In the genomic region with DNA sequence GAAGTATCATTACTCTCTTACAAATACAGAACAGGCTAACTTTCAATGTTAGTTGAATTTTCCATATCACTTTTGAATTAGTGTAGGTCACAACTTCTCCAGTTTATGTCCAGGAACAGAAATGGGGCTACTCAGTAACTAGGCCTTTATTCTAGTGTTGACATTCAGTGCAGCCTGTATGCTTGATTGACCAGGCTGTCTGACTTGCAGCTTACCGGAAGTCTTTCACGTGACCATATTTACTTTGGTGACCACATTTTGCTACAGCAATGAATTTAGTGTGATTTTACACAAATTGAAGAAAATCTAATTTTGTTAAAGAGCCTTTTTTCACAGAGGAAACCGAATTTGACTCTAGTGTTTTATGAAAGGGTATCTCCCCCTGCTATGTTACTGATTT, we compare ENCODE assay signal across 11 cellular contexts. TPM values are rescaled to one million over a fixed set of nuclear protein-coding genes. Genes with fewer than 3 reads are reported as not detected.
DNase-seq lines count a peak whose midpoint lies in the region; ATAC-seq and TF ChIP-seq lines count a peak whose summit lies in the region.
"Had no signal": no experiment of that assay in that cellular context is flagged by ENCODE, and none has a peak within 500 bp of the region (broad histone marks: within the 10 kb centered on the region; RNA-seq: fewer than 3 reads in every experiment).

No MANE protein-coding gene starts in this region.

- H3K4me3 ChIP-seq in tibial artery: no peak overlapping the region
- H3K4me3 ChIP-seq: left ventricle myocardium inferior had no signal

- no peaks in the 10 kb centered on the region for H3K9me3 Mint-ChIP-seq in naive B cell
- H3K9me3 Mint-ChIP-seq: effector memory CD8-positive, alpha-beta T cell had no signal

- H3K9me3 ChIP-seq in tibial artery: no peaks in the 10 kb centered on the region
- H3K9me3 ChIP-seq: left ventricle myocardium inferior had no signal

- TF ChIP-seq CTCF in tibial artery (IDR thresholded peaks at IDR 0.05): no peak

- H3K36me3 Mint-ChIP-seq in naive B cell: peaks cover 7 to 13% of the 10 kb centered on the region in 2 donors

- intact Hi-C loops in tibial artery (cut with DNase I; ENCODE audit: low total_unique reads): no loop called here

- no peak overlapping the region for H3K27ac ChIP-seq in tibial artery

- peaks cover 0 to 53% (median 13%) of the 10 kb centered on the region in 4 donors for H3K4me1 ChIP-seq in tibial artery

- no peaks in the 10 kb centered on the region for H3K27me3 ChIP-seq in tibial artery

- ATAC-seq in GM18517 (IDR thresholded peaks at IDR 0.05; ENCODE audit: unreplicated experiment) (peak; percentile 81), GM21528 (IDR thresholded peaks at IDR 0.05; ENCODE audit: low FRiP score, unreplicated experiment) (peak; percentile 67), naive B cell (ENCODE audit: low read depth in 2 of 2) (peak; percentile 30 to 50)
- ATAC-seq: effector memory CD8-positive, alpha-beta T cell; Panc1 had no signal

- peak overlapping the region in 1 of 8 donors; percentile 42 for H3K4me3 Mint-ChIP-seq in naive B cell
- H3K4me3 Mint-ChIP-seq: effector memory CD8-positive, alpha-beta T cell had no signal

- DNase-seq in NCI-H2029 treated with DMSO at 0.1 percent for 48 hours (lab: John Stamatoyannopoulos, UW) (peak; percentile 21), naive B cell (no peak), tibial artery (no peak), epidermal melanocyte (ENCODE audit: insufficient read length, low spot score) (no peak)
- DNase-seq in activated CD4-positive, alpha-beta T cell treated with anti-CD3 and anti-CD28 coated beads for 48 hours: no peak
- no peak for DNase-seq in activated CD4-positive, alpha-beta T cell treated with anti-CD3 and anti-CD28 coated beads, Interleukin-2, amount 50 U/mL, for 1 hour
- DNase-seq: effector memory CD8-positive, alpha-beta T cell; left ventricle myocardium inferior had no signal

- H3K36me3 ChIP-seq in tibial artery: peaks cover 17 to 20% (median 18%) of the 10 kb centered on the region in 3 donors

- no peaks in the 10 kb centered on the region for H3K27me3 Mint-ChIP-seq in naive B cell
- H3K27me3 Mint-ChIP-seq: effector memory CD8-positive, alpha-beta T cell had no signal

- peaks cover 12 to 17% (median 12%) of the 10 kb centered on the region in 3 donors for H3K4me1 Mint-ChIP-seq in naive B cell

- peak overlapping the region in 2 of 6 donors; percentile 6 to 33 for H3K27ac Mint-ChIP-seq in naive B cell

RNA-seq across cellular contexts. Expression of a gene that starts 12.4 kb away (rescaled TPM):
- 1 to 10 TPM; 2.2 to 9.1 (median 2.9) TPM for polyA plus RNA-seq in naive B cell (ENCODE audit: low read depth in 6 of 6)

RNA-seq across cellular contexts. Expression of a gene that starts 18.8 kb away (rescaled TPM):
- polyA plus RNA-seq in naive B cell (ENCODE audit: low read depth in 6 of 6): 10 to 100 TPM; 32.0 to 48.7 (median 37.0) TPM
